In the genomic region with DNA sequence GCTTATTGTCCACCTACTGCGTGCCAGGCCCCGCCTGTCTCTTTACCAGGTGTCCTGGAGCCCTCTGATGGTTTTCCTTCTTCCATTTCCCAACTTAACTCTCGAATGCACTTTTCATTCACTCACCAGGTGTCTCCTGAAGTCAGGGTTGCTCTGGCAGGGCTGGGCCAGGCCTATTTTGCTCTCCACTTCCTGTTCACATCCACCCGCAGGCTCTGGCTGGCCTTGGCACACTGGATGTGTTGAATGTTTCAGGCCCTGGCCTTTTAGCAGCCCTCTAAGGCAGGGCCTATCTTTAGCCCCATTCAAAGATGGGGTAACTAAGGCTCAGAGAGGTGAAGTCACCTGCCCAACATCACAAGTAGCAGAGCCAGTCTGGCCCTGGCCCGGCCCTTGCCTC, we compare ENCODE assay signal across 1 cellular context.
TF ChIP-seq lines count a peak whose summit lies in the region.

No MANE protein-coding gene starts in this region.

TF ChIP-seq in WTC11, 78 proteins besides CTCF, POLR2A, EP300 and RAD21 (continued from another document):
- TF ChIP-seq AR (CRISPR knock-in tag; IDR thresholded peaks at IDR 0.05) (no peak), NFATC4 (CRISPR knock-in tag; IDR thresholded peaks at IDR 0.05) (no peak), KAT7 (CRISPR knock-in tag; IDR thresholded peaks at IDR 0.05; ENCODE audit: borderline replicate concordance) (no peak), IRF2 (CRISPR knock-in tag; IDR thresholded peaks at IDR 0.05; ENCODE audit: borderline replicate concordance, low read depth) (no peak), SMAD3 (CRISPR knock-in tag; IDR thresholded peaks at IDR 0.05; ENCODE audit: borderline replicate concordance) (no peak), CREM (CRISPR knock-in tag; IDR thresholded peaks at IDR 0.05) (no peak), ZNF121 (CRISPR knock-in tag; IDR thresholded peaks at IDR 0.05) (no peak), ZNF671 (CRISPR knock-in tag; IDR thresholded peaks at IDR 0.05) (no peak), ZNF416 (CRISPR knock-in tag; IDR thresholded peaks at IDR 0.05) (no peak), ZNF396 (CRISPR knock-in tag; IDR thresholded peaks at IDR 0.05; ENCODE audit: borderline replicate concordance) (no peak), ATF3 (CRISPR knock-in tag; conservative IDR thresholded peaks at IDR 0.05) (no peak), ZNF317 (CRISPR knock-in tag; IDR thresholded peaks at IDR 0.05; ENCODE audit: borderline replicate concordance, low read depth) (no peak), HMGA2 (CRISPR knock-in tag; IDR thresholded peaks at IDR 0.05) (no peak), CBFB (CRISPR knock-in tag; IDR thresholded peaks at IDR 0.05; ENCODE audit: low read depth) (no peak), ZNF263 (CRISPR knock-in tag; IDR thresholded peaks at IDR 0.05; ENCODE audit: low read depth) (no peak), RELA (CRISPR knock-in tag; IDR thresholded peaks at IDR 0.05; ENCODE audit: borderline replicate concordance) (no peak), TCF7 (CRISPR knock-in tag; IDR thresholded peaks at IDR 0.05; ENCODE audit: low read depth) (no peak)
TF ChIP-seq in WTC11: peak in this region for 0.
